34 cellular contexts compared by ENCODE assay signal in the genomic region with DNA sequence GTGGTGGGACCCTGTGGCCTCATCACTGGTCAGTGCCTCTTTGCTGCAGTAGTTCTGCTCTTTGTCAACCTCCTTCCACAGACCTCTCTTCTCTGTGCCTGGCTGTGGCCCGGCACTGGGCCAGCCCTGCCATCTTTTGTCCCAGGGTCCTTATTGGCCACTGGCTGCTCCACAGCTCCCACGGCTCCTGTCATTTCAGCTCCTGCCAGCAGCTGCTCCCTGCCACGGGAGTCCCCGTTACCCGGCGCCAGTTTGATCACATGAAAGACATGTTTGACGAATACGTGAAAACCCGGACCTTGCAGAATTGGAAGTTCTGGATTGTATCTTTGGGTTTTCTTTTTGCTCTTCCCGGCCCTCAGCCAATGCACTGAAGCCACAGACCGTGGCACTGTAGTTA. TPM values are rescaled to one million over a fixed set of nuclear protein-coding genes. Genes with fewer than 3 reads are reported as not detected.
"Had no signal": no experiment of that assay in that cellular context is flagged by ENCODE, and none has a peak within 500 bp of the region (broad histone marks: within the 10 kb centered on the region; RNA-seq: fewer than 3 reads in every experiment).

No MANE protein-coding gene starts in this region.

- H3K27ac ChIP-seq: adrenal gland, body of pancreas, coronary artery, heart right ventricle, left lung, lower lobe of right lung, right lobe of liver, testis had no signal

- H3K9me3 Mint-ChIP-seq: activated naive CD4-positive, alpha-beta T cell treated with anti-CD3 and anti-CD28 coated beads for 36 hours; activated naive CD8-positive, alpha-beta T cell treated with anti-CD3 and anti-CD28 coated beads for 36 hours; activated T-cell treated with anti-CD3 and anti-CD28 coated beads, Interleukin-2, amount 50 U/mL, for 72 hours; natural killer cell had no signal

- ATAC-seq: activated T-cell treated with anti-CD3 and anti-CD28 coated beads, Interleukin-2, amount 50 U/mL, for 72 hours; body of pancreas; heart right ventricle; lower lobe of right lung; natural killer cell; stimulated activated naive CD8-positive, alpha-beta T cell treated with anti-CD3 and anti-CD28 coated beads, Interleukin-15, Interleukin-2, amounts not matched to agents 100 U/mL and 50 U/mL, for 24 hours; WTC11 had no signal

- H3K27ac Mint-ChIP-seq: activated naive CD4-positive, alpha-beta T cell treated with anti-CD3 and anti-CD28 coated beads for 36 hours; activated naive CD8-positive, alpha-beta T cell treated with anti-CD3 and anti-CD28 coated beads for 36 hours; activated T-cell treated with anti-CD3 and anti-CD28 coated beads, Interleukin-2, amount 50 U/mL, for 72 hours; natural killer cell; WTC11 had no signal

- H3K4me3 ChIP-seq: adrenal gland, body of pancreas, coronary artery, heart right ventricle, left lung, lower lobe of right lung, right lobe of liver, testis had no signal

- H3K4me1 ChIP-seq: adrenal gland, body of pancreas, left lung, lower lobe of right lung, right lobe of liver, testis had no signal

- H3K36me3 Mint-ChIP-seq: natural killer cell had no signal

- H3K27me3 ChIP-seq: adrenal gland, body of pancreas, heart right ventricle, left lung, right lobe of liver, testis had no signal

- H3K27me3 Mint-ChIP-seq: activated naive CD8-positive, alpha-beta T cell treated with anti-CD3 and anti-CD28 coated beads for 36 hours had no signal

- DNase-seq: activated CD4-positive, alpha-beta T cell treated with anti-CD3 and anti-CD28 coated beads for 1 hour; activated CD4-positive, alpha-beta T cell treated with anti-CD3 and anti-CD28 coated beads, Interleukin-2, amount 50 U/mL, for 4 hours; activated effector memory CD4-positive, alpha-beta T cell treated with Interleukin-2 at 50 U/mL for 16 hours; activated naive CD4-positive, alpha-beta T cell treated with anti-CD3 and anti-CD28 coated beads for 36 hours; activated naive CD8-positive, alpha-beta T cell treated with anti-CD3 and anti-CD28 coated beads for 36 hours; activated T-cell treated with anti-CD3 and anti-CD28 coated beads for 4 hours; activated T-cell treated with anti-CD3 and anti-CD28 coated beads, Interleukin-2, amount 50 U/mL, for 72 hours; adrenal gland; aorta; body of pancreas; cerebellar nuclear complex; heart right ventricle; kidney glomerular epithelial cell; left lung; lower lobe of right lung; mesendoderm; natural killer cell; right lobe of liver; stimulated activated CD4-positive, alpha-beta T cell treated with anti-CD3 and anti-CD28 coated beads, Interleukin-2, amount 100 ng/mL, for 48 hours; stimulated activated naive CD8-positive, alpha-beta T cell treated with anti-CD3 and anti-CD28 coated beads, Interleukin-15, Interleukin-2, amounts not matched to agents 100 U/mL and 50 U/mL, for 24 hours; T-helper 2 cell; trophoblast cell had no signal

- H3K4me3 Mint-ChIP-seq: activated naive CD4-positive, alpha-beta T cell treated with anti-CD3 and anti-CD28 coated beads for 36 hours; activated naive CD8-positive, alpha-beta T cell treated with anti-CD3 and anti-CD28 coated beads for 36 hours; activated T-cell treated with anti-CD3 and anti-CD28 coated beads, Interleukin-2, amount 50 U/mL, for 72 hours; natural killer cell; WTC11 had no signal

- H3K4me1 Mint-ChIP-seq: activated naive CD8-positive, alpha-beta T cell treated with anti-CD3 and anti-CD28 coated beads for 36 hours had no signal

- H3K9me3 ChIP-seq: adrenal gland, body of pancreas, heart right ventricle, left lung, lower lobe of right lung, right lobe of liver, testis had no signal

RNA-seq across cellular contexts. Expression of a gene that starts 35.4 kb away (rescaled TPM):
- total RNA-seq: activated naive CD4-positive, alpha-beta T cell treated with anti-CD3 and anti-CD28 coated beads for 36 hours; activated naive CD8-positive, alpha-beta T cell treated with anti-CD3 and anti-CD28 coated beads for 36 hours; adrenal gland; aorta; body of pancreas; endothelial cell of umbilical vein; fibroblast of lung; fibroblast of villous mesenchyme; heart right ventricle; left lung; lower lobe of right lung; mononuclear cell; natural killer cell; omental fat pad; posterior vena cava; renal cortical epithelial cell; right lobe of liver; skeletal muscle tissue; testis; WTC11 had no signal
- polyA plus RNA-seq: adrenal gland, aorta, endothelial cell of umbilical vein, esophagus, fibroblast of lung, heart right ventricle had no signal

RNA-seq across cellular contexts. Expression of a gene that starts 44.3 kb away (rescaled TPM):
- total RNA-seq: aorta, skeletal muscle tissue had no signal
- polyA plus RNA-seq: aorta had no signal
